8 cellular contexts compared by ENCODE assay signal in genomic region chr19:49637865-49638350, GRCh38. TPM values are rescaled to one million over a fixed set of nuclear protein-coding genes. Genes with fewer than 3 reads are reported as not detected.
DNase-seq lines count a peak whose midpoint lies in the region; ATAC-seq and TF ChIP-seq lines count a peak whose summit lies in the region.

No MANE protein-coding gene starts in this region.

- DNase-seq in G401 (ENCODE audit: low spot score) = peak; percentile 21
- DNase-seq in PC-9 = peak; percentile 64 to 85
- peak; percentile 10 for DNase-seq in medulla oblongata (ENCODE audit: extremely low spot score)
- DNase-seq in uterus = peak; percentile 85 to 86
- DNase-seq in NCI-H187 treated with DMSO at 0.1 percent for 48 hours (lab: John Stamatoyannopoulos, UW) = no peak

- BruUV-seq in PC-9 (replicated peaks; lab: Mats Ljungman, UMichigan) = no TSS peak

- CTCF ChIA-PET in PC-9 (lab: Charles Lee) = interaction anchor here (0.6 kb wide), 1 partner anchor 57 kb away, joined by 6 read pairs; the partner anchor contains the start of gene NOSIP

- POLR2A ChIA-PET in PC-9 (lab: Charles Lee; ENCODE audit: unreplicated experiment) = interaction anchor here (0.6 to 0.7 kb wide), 3 partner anchors 26 to 646 kb away, joined by 3 to 10 read pairs (median 6); partner anchors contain the start of gene PRRG2

- peak overlapping the region; percentile 30 to 58 for H3K9ac ChIP-seq in duodenal mucosa (ENCODE audit: low read depth in 1 of 2, low read length in 2 of 2)

- H3K27ac ChIP-seq in PC-9 = 0 out of 2 replicates have a peak overlapping the region, but pooled peaks have one; percentile 8
- H3K27ac ChIP-seq in duodenal mucosa (ENCODE audit: low read depth, low read length) = peak overlapping the region; percentile 41
- peak overlapping the region; percentile 97 to 99 for H3K27ac ChIP-seq in uterus

- H3K36me3 ChIP-seq in PC-9 (ENCODE audit: low read depth) (no peaks in the 10 kb centered on the region), duodenal mucosa (ENCODE audit: control insufficient read depth in 1 of 2, insufficient read depth in 2 of 2, low read length in 2 of 2) (no peaks in the 10 kb centered on the region), uterus (no peaks in the 10 kb centered on the region)

- H4K20me1 ChIP-seq in PC-9 (ENCODE audit: insufficient read depth) = no peaks in the 10 kb centered on the region

- H2AFZ ChIP-seq in PC-9 = 0 out of 2 replicates have a peak overlapping the region, but pooled peaks have one; percentile 17

- peak in 1 of 2 donors; percentile 23 for TF ChIP-seq POLR2A in uterus (IDR thresholded peaks at IDR 0.05)

- peak overlapping the region; percentile 71 for H3K4me2 ChIP-seq in PC-9

- TF ChIP-seq CTCF in PC-9 (conservative IDR thresholded peaks at IDR 0.05) = no peak
- no peak for TF ChIP-seq CTCF in uterus (IDR thresholded peaks at IDR 0.05)

- peaks cover 14% of the 10 kb centered on the region for H3K79me2 ChIP-seq in PC-9 (ENCODE audit: low read depth)

- ATAC-seq in HG02623 (IDR thresholded peaks at IDR 0.05; ENCODE audit: unreplicated experiment) (no peak), HG03342 (IDR thresholded peaks at IDR 0.05; ENCODE audit: unreplicated experiment) (no peak)

- no peaks in the 10 kb centered on the region for H3K27me3 ChIP-seq in PC-9 (ENCODE audit: insufficient read depth, low read depth)
- no peaks in the 10 kb centered on the region for H3K27me3 ChIP-seq in duodenal mucosa (ENCODE audit: control insufficient read depth in 1 of 2, insufficient read depth in 2 of 2, low read length in 2 of 2)
- no peaks in the 10 kb centered on the region for H3K27me3 ChIP-seq in uterus

- peaks cover 22% of the 10 kb centered on the region for H3F3A ChIP-seq in PC-9 (ENCODE audit: insufficient read depth, low read depth)

- H3K4me3 ChIP-seq in PC-9 = peak overlapping the region; percentile 24; the same call in 1 of the 2 replicates
- peak overlapping the region; percentile 40 to 52 for H3K4me3 ChIP-seq in duodenal mucosa (ENCODE audit: low read depth in 1 of 2, low read length in 2 of 2)
- H3K4me3 ChIP-seq in uterus = peak overlapping the region; percentile 72 to 73

- intact Hi-C loops in PC-9 (cut with micrococcal nuclease; ENCODE audit: unreplicated experiment) = no loop called here
- intact Hi-C loops in uterus (cut with DNase I; ENCODE audit: low total_unique reads) = no loop called here

- in situ Hi-C loops in G401 (cut with HindIII; ENCODE audit: low sequenced_read_pairs) = no loop called here

- H3K9me3 ChIP-seq in PC-9 (ENCODE audit: insufficient read depth, low read depth) = no peaks in the 10 kb centered on the region
- H3K9me3 ChIP-seq in duodenal mucosa (ENCODE audit: control insufficient read depth in 1 of 2, low read length in 2 of 2) = peaks cover 0 to 2% of the 10 kb centered on the region in 2 donors
- no peaks in the 10 kb centered on the region for H3K9me3 ChIP-seq in uterus

- H3K9me2 ChIP-seq in PC-9 (ENCODE audit: insufficient read depth) = no peaks in the 10 kb centered on the region

- peaks cover 23% of the 10 kb centered on the region for H3K4me1 ChIP-seq in PC-9 (replicated peaks; ENCODE audit: insufficient read depth)
- peaks cover 23 to 25% of the 10 kb centered on the region in 2 donors for H3K4me1 ChIP-seq in duodenal mucosa (ENCODE audit: control insufficient read depth in 1 of 2, insufficient read depth in 2 of 2, low read length in 2 of 2)
- peaks cover 0 to 4% of the 10 kb centered on the region in 2 donors for H3K4me1 ChIP-seq in uterus

RNA-seq across cellular contexts. Expression of gene RRAS, which starts 2.0 kb away (rescaled TPM):
- 116 and 140 TPM in 2 replicates for total RNA-seq in G401 (2014; rRNA removed; shearing (Covaris generic))
- 36.6 and 40.6 TPM in 2 replicates for total RNA-seq in PC-9 (2021)
- 100 to 1,000 TPM in 1 of 4 donors, 10 to 100 TPM in 3; 17.1 to 106 (median 47.7) TPM for total RNA-seq in uterus

RNA-seq across cellular contexts. Expression of gene SCAF1, which starts 4.1 kb away (rescaled TPM):
- total RNA-seq in G401 (2014; rRNA removed; shearing (Covaris generic)) = 22.3 and 25.2 TPM in 2 replicates
- total RNA-seq in PC-9 (2021) (86.9 and 91.3 TPM in 2 replicates), uterus (10 to 100 TPM in 3 of 4 donors, 1 to 10 TPM in 1; 8.8 to 76.9 (median 11.4) TPM)

RNA-seq across cellular contexts. Expression of gene IRF3, which starts 27.7 kb away (rescaled TPM):
- 56.7 and 59.6 TPM in 2 replicates for total RNA-seq in G401 (2014; rRNA removed; shearing (Covaris generic))
- 181 and 220 TPM in 2 replicates for total RNA-seq in PC-9 (2021)
- 100 to 1,000 TPM in 1 of 4 donors, 10 to 100 TPM in 2, 1 to 10 TPM in 1; 8.2 to 106 (median 63.9) TPM for total RNA-seq in uterus

RNA-seq across cellular contexts. Expression of gene BCL2L12, which starts 27.8 kb away (rescaled TPM):
- 8.1 and 13.9 TPM in 2 replicates for total RNA-seq in G401 (2014; rRNA removed; shearing (Covaris generic))
- total RNA-seq in PC-9 (2021) = 80.3 and 84.8 TPM in 2 replicates
- 10 to 100 TPM in 1 of 4 donors, 1 to 10 TPM in 3; 3.1 to 23.8 (median 3.5) TPM for total RNA-seq in uterus

RNA-seq across cellular contexts. Expression of gene PRMT1, which starts 39.2 kb away (rescaled TPM):
- total RNA-seq in G401 (2014; rRNA removed; shearing (Covaris generic)) = 633 and 640 TPM in 2 replicates
- total RNA-seq in PC-9 (2021) = 228 and 261 TPM in 2 replicates
- total RNA-seq in uterus = 100 to 1,000 TPM in 3 of 4 donors, 10 to 100 TPM in 1; 78.5 to 274 (median 217) TPM

Comparison
In these comparisons a context has a peak if more than half of its experiments do, and no peak if none do; other contexts are left out.
1. H3K27ac ChIP-seq: peak in every context shown above with its lines; median percentile 98 in uterus; 41 in duodenal mucosa; 8 in PC-9.